In genomic region chr3:168859143-168859542, GRCh38 we compare ENCODE assay signal across 19 cellular contexts.
DNase-seq lines count a peak whose midpoint lies in the region; TF ChIP-seq lines count a peak whose summit lies in the region.
"Had no signal": no experiment of that assay in that cellular context is flagged by ENCODE, and none has a peak within 500 bp of the region (broad histone marks: within the 10 kb centered on the region; RNA-seq: fewer than 3 reads in every experiment).

No MANE protein-coding gene starts in this region.

- H3K4me1 ChIP-seq in hepatocyte (ENCODE audit: insufficient read depth) (peaks cover 28% of the 10 kb centered on the region), mammary epithelial cell (ENCODE audit: insufficient read depth, low read length) (no peaks in the 10 kb centered on the region)

- no TSS peak for BruUV-seq in mammary epithelial cell (replicated peaks; lab: Mats Ljungman, UMichigan)

- no peaks in the 10 kb centered on the region for H3K36me3 ChIP-seq in hepatocyte (replicated peaks; ENCODE audit: insufficient read depth, low read depth)
- no peaks in the 10 kb centered on the region for H3K36me3 ChIP-seq in mammary epithelial cell (ENCODE audit: insufficient read depth, low read length)

- WGBS in hepatocyte (ENCODE audit: low lambda C conversion rate, missing lambda C conversion rate) = 55% methylated on average over 4 of the region's 4 CpGs
- 78% methylated on average over 4 of the region's 4 CpGs for WGBS in mammary epithelial cell (ENCODE audit: low coverage, missing lambda C conversion rate)

- CTCF ChIA-PET in mammary epithelial cell (lab: Charles Lee; ENCODE audit: low non-redundant PET) = no interaction called here

- H3K4me3 Mint-ChIP-seq in nephron = no peak overlapping the region
- H3K4me3 Mint-ChIP-seq: HFFc6 had no signal

- H3K9me2 ChIP-seq in hepatocyte (replicated peaks; ENCODE audit: insufficient read depth) = no peaks in the 10 kb centered on the region
- H3K9me2 ChIP-seq: SK-N-SH had no signal

- H3K27me3 ChIP-seq in hepatocyte (no peaks in the 10 kb centered on the region), mammary epithelial cell (ENCODE audit: insufficient read depth, low read length) (no peaks in the 10 kb centered on the region)

- intact Hi-C loops in head of caudate nucleus (cut with DNase I) = no loop called here
- intact Hi-C loops in mammary epithelial cell (cut with micrococcal nuclease) = no loop called here

- no peak overlapping the region for H3K4me3 ChIP-seq in hepatocyte
- no peak overlapping the region for H3K4me3 ChIP-seq in mammary epithelial cell (replicated peaks in 1 of 3; ENCODE audit: insufficient read depth in 1 of 3, low read depth in 2 of 3, low read length in 3 of 3)

- TF ChIP-seq CTCF in hepatocyte (IDR thresholded peaks at IDR 0.05; ENCODE audit: poor library complexity) (no peak), nephron (IDR thresholded peaks at IDR 0.05; ENCODE audit: unreplicated experiment in 3 of 3) (no peak), mammary epithelial cell (conservative IDR thresholded peaks at IDR 0.05 in 1 of 2, IDR thresholded peaks at IDR 0.05 in 1 of 2; ENCODE audit: extremely low read depth in 1 of 2, insufficient read depth in 1 of 2, low read depth in 1 of 2, low read length in 2 of 2) (no peak)

- in situ Hi-C loops in mammary epithelial cell (cut with MboI; ENCODE audit: low sequenced_read_pairs in 2 of 2) = no loop called here

- DNase-seq in DMS53 (lab: John Stamatoyannopoulos, UW) (peak; percentile 26), hepatocyte (ENCODE audit: low spot score) (peak; percentile 22), head of caudate nucleus (no peak), NCI-H748 (lab: John Stamatoyannopoulos, UW; ENCODE audit: unreplicated experiment) (no peak), mammary epithelial cell (no peak), nucleus accumbens (lab: John Stamatoyannopoulos, UW) (no peak)
- DNase-seq: AML-193, COR-L47, H7, HFFc6, KBM-7, NCI-H1105 treated with DMSO at 0.1 percent for 48 hours, NCI-H1694, NCI-H2081 treated with DMSO at 0.1 percent for 48 hours, NCI-H446 treated with DMSO at 0.1 percent for 48 hours, NCI-H748 treated with DMSO at 0.1 percent for 48 hours, SHP77 treated with DMSO at 0.1 percent for 48 hours, SK-N-SH had no signal

- H3K36me3 Mint-ChIP-seq in nephron (ENCODE audit: low read depth) = peaks cover 4% of the 10 kb centered on the region

- H3K27ac ChIP-seq in hepatocyte (peak overlapping the region; percentile 94), mammary epithelial cell (ENCODE audit: insufficient read depth, low read depth, low read length) (no peak overlapping the region)

- peaks cover 12% of the 10 kb centered on the region for H3K9me3 Mint-ChIP-seq in nephron
- H3K9me3 Mint-ChIP-seq: HFFc6 had no signal

- H3K4me2 ChIP-seq in hepatocyte (peak overlapping the region; percentile 30), mammary epithelial cell (ENCODE audit: insufficient read depth, low read depth, low read length) (no peak overlapping the region)
- H3K4me2 ChIP-seq: SK-N-SH had no signal

- peaks cover 29% of the 10 kb centered on the region for H3K4me1 Mint-ChIP-seq in nephron

- H3K9me3 ChIP-seq in hepatocyte (ENCODE audit: low read depth) (no peaks in the 10 kb centered on the region), mammary epithelial cell (replicated peaks; ENCODE audit: insufficient read depth, low read length) (no peaks in the 10 kb centered on the region)
- H3K9me3 ChIP-seq: SK-N-SH had no signal

- H2AFZ ChIP-seq in hepatocyte (peak overlapping the region; percentile 42), mammary epithelial cell (ENCODE audit: low read depth, low read length) (no peak overlapping the region)

- no peaks in the 10 kb centered on the region for H3K27me3 Mint-ChIP-seq in nephron (ENCODE audit: low read depth)

- H4K20me1 ChIP-seq in hepatocyte (ENCODE audit: insufficient read depth, poor library complexity, severe bottlenecking) (no peaks in the 10 kb centered on the region), mammary epithelial cell (ENCODE audit: insufficient read depth, low read length) (no peaks in the 10 kb centered on the region)

- peak overlapping the region in 2 of 3 experiments; percentile 57 to 79 for H3K27ac Mint-ChIP-seq in nephron
- H3K27ac Mint-ChIP-seq: HFFc6 had no signal

- dilution Hi-C loops in mammary epithelial cell (cut with HindIII; ENCODE audit: low sequenced_read_pairs) = no loop called here

- no peak overlapping the region for H3K9ac ChIP-seq in mammary epithelial cell (ENCODE audit: insufficient read depth, low read length)
- H3K9ac ChIP-seq: SK-N-SH had no signal

- H3K79me2 ChIP-seq in hepatocyte (no peaks in the 10 kb centered on the region), mammary epithelial cell (ENCODE audit: insufficient read depth, low read length) (no peaks in the 10 kb centered on the region)

Comparison
In these comparisons a context has a peak if more than half of its experiments do, and no peak if none do; other contexts are left out.
1. DNase-seq: peak in DMS53 (single experiment) and hepatocyte (single experiment); none in head of caudate nucleus (0 of 42), NCI-H748 (single experiment), mammary epithelial cell (single experiment) and nucleus accumbens (0 of 56).